8 cellular contexts compared by ENCODE assay signal in genomic region chr1:153958111-153958960, GRCh38.
DNase-seq lines count a peak whose midpoint lies in the region; ATAC-seq and FAIRE-seq lines count a peak whose summit lies in the region.

TSS of gene CRTC2 (minus strand) at chr1:153958612. CDS start at chr1:153958497, 115 bp downstream.

- DNase-seq in COLO829 (ENCODE audit: low spot score), result peak; percentile 99
- DNase-seq in HTR-8/SVneo (ENCODE audit: insufficient read length, low spot score), result peak; percentile 95
- DNase-seq in NOMO-1 treated with DMSO at 0.1 percent for 48 hours (lab: John Stamatoyannopoulos, UW; ENCODE audit: unreplicated experiment), result peak; percentile 99
- peak; percentile 92 to 96 for DNase-seq in activated CD8-positive, alpha-beta memory T cell treated with anti-CD3 and anti-CD28 coated beads for 4 hours (ENCODE audit: low read depth in 2 of 2)
- peak; percentile 95 to 98 (median 97) for DNase-seq in effector memory CD8-positive, alpha-beta T cell
- DNase-seq in medulla oblongata (ENCODE audit: extremely low spot score), result peak; percentile 99
- DNase-seq in stimulated activated CD8-positive, alpha-beta memory T cell treated with anti-CD3 and anti-CD28 coated beads, Interleukin-12 subunit alpha, Interleukin-12 subunit beta, amount 100 ng/mL, for 1 hour (ENCODE audit: low read depth), result peak; percentile 96

- peak within 1 kb of the TSS; percentile 83 to 92 for H3K27ac Mint-ChIP-seq in effector memory CD8-positive, alpha-beta T cell

- ATAC-seq in GM21367 (IDR thresholded peaks at IDR 0.05; ENCODE audit: unreplicated experiment), result peak; percentile 64
- ATAC-seq in effector memory CD8-positive, alpha-beta T cell (replicated peaks), result peak; percentile 89

- H3K4me3 Mint-ChIP-seq in effector memory CD8-positive, alpha-beta T cell, result peak within 1 kb of the TSS; percentile 89 to 90

- H3K27me3 Mint-ChIP-seq in effector memory CD8-positive, alpha-beta T cell, result no peaks in the 10 kb centered on the region

- peak; percentile 66 for FAIRE-seq in HTR-8/SVneo (lab: Jason Lieb, UNC)

- no peaks in the 10 kb centered on the region for H3K9me3 Mint-ChIP-seq in effector memory CD8-positive, alpha-beta T cell

- peaks cover 14% of the 10 kb centered on the region for H3K36me3 Mint-ChIP-seq in effector memory CD8-positive, alpha-beta T cell (ENCODE audit: insufficient read depth)

- H3K4me1 Mint-ChIP-seq in effector memory CD8-positive, alpha-beta T cell (ENCODE audit: low read depth in 2 of 2), result peaks cover 42 to 43% of the 10 kb centered on the region in 2 donors

Comparison
In these comparisons a context has a peak if more than half of its experiments do, and no peak if none do; other contexts are left out.
1. Peak in every context shown above with its lines: DNase-seq and ATAC-seq.